ENCODE assay signal across 16 cellular contexts in the genomic region with DNA sequence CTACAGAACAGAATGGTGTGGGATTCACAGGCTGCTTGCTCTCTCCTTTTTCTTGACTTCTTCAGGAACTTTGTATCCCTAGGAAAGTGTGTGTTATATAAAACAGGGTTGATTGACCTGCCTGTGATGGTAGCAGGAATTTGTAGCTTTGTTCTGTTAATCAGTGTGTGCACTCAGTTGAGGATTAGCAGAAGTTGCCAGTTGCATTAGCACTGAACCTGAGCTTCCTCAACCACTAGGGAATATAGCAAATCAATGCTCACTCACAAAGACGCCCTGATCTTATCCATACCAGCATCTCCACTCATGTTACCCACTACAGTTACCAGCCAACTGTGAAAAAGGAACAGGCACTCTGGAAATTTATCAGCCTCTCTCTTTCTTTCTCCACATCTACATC.
"Had no signal": no experiment of that assay in that cellular context is flagged by ENCODE, and none has a peak within 500 bp of the region (broad histone marks: within the 10 kb centered on the region; RNA-seq: fewer than 3 reads in every experiment).

No MANE protein-coding gene starts in this region.

- H3K9me3 Mint-ChIP-seq: activated CD4-positive, alpha-beta memory T cell treated with anti-CD3 and anti-CD28 coated beads for 36 hours; activated T-helper 1 cell treated with anti-CD3 and anti-CD28 coated beads, Interleukin-12 subunit alpha, Interleukin-12 subunit beta, Interleukin-2, Interleukin-4 antibody, amounts not matched to agents 30 ng/mL and 10 ng/mL and 1 ng/mL, durations not matched to agents 14 hours and 24 hours and 36 hours; dendritic cell treated with granulocyte-macrophage colony-stimulating factor and Interleukin-4, amounts not matched to agents 40 ng/mL and 50 ng/mL, for 4 days; naive thymus-derived CD4-positive, alpha-beta T cell; stimulated activated naive B cell treated with anti-CD40 and anti-IgM and Interleukin-4, amounts not matched to agents 10 μg/mL and 1 μg/mL and 100 μg/mL, for 72 hours had no signal

- H3K4me3 Mint-ChIP-seq: activated CD4-positive, alpha-beta memory T cell treated with anti-CD3 and anti-CD28 coated beads for 36 hours; activated naive CD8-positive, alpha-beta T cell; activated T-helper 1 cell treated with anti-CD3 and anti-CD28 coated beads, Interleukin-12 subunit alpha, Interleukin-12 subunit beta, Interleukin-2, Interleukin-4 antibody, amounts not matched to agents 30 ng/mL and 10 ng/mL and 1 ng/mL, durations not matched to agents 14 hours and 24 hours and 36 hours; dendritic cell treated with granulocyte-macrophage colony-stimulating factor and Interleukin-4, amounts not matched to agents 40 ng/mL and 50 ng/mL, for 4 days; naive thymus-derived CD4-positive, alpha-beta T cell; stimulated activated naive B cell treated with anti-CD40 and anti-IgM and Interleukin-4, amounts not matched to agents 10 μg/mL and 1 μg/mL and 100 μg/mL, for 72 hours had no signal

- H3K27ac ChIP-seq: esophagus squamous epithelium, ovary, sigmoid colon, transverse colon, uterus had no signal

- DNase-seq: activated CD4-positive, alpha-beta memory T cell treated with anti-CD3 and anti-CD28 coated beads for 36 hours; activated CD4-positive, alpha-beta T cell treated with anti-CD3 and anti-CD28 coated beads for 4 hours; activated gamma-delta T cell treated with Interleukin-2 at 50 U/mL for 16 hours; activated T-cell treated with anti-CD3 and anti-CD28 coated beads for 4 hours; effector memory CD4-positive, alpha-beta T cell; esophagus squamous epithelium; mesenchymal stem cell; naive thymus-derived CD4-positive, alpha-beta T cell; ovary; sigmoid colon; stimulated activated naive B cell treated with anti-CD40 and anti-IgM and Interleukin-4, amounts not matched to agents 10 μg/mL and 1 μg/mL and 100 μg/mL, for 72 hours; transverse colon; uterus had no signal

- H3K27me3 Mint-ChIP-seq: dendritic cell treated with granulocyte-macrophage colony-stimulating factor and Interleukin-4, amounts not matched to agents 40 ng/mL and 50 ng/mL, for 4 days had no signal

- H3K4me3 ChIP-seq: esophagus squamous epithelium, ovary, sigmoid colon, transverse colon, uterus had no signal

- H3K27me3 ChIP-seq: esophagus squamous epithelium, ovary, sigmoid colon, transverse colon, uterus had no signal

- H3K36me3 Mint-ChIP-seq: activated CD4-positive, alpha-beta memory T cell treated with anti-CD3 and anti-CD28 coated beads for 36 hours; activated naive CD8-positive, alpha-beta T cell; naive thymus-derived CD4-positive, alpha-beta T cell; stimulated activated naive B cell treated with anti-CD40 and anti-IgM and Interleukin-4, amounts not matched to agents 10 μg/mL and 1 μg/mL and 100 μg/mL, for 72 hours had no signal

- ATAC-seq: naive thymus-derived CD4-positive, alpha-beta T cell; stimulated activated naive B cell treated with anti-CD40 and anti-IgM and Interleukin-4, amounts not matched to agents 10 μg/mL and 1 μg/mL and 100 μg/mL, for 72 hours had no signal

- H3K4me1 Mint-ChIP-seq: naive thymus-derived CD4-positive, alpha-beta T cell; stimulated activated naive B cell treated with anti-CD40 and anti-IgM and Interleukin-4, amounts not matched to agents 10 μg/mL and 1 μg/mL and 100 μg/mL, for 72 hours had no signal

- H3K27ac Mint-ChIP-seq: activated CD4-positive, alpha-beta memory T cell treated with anti-CD3 and anti-CD28 coated beads for 36 hours; activated naive CD8-positive, alpha-beta T cell; activated T-helper 1 cell treated with anti-CD3 and anti-CD28 coated beads, Interleukin-12 subunit alpha, Interleukin-12 subunit beta, Interleukin-2, Interleukin-4 antibody, amounts not matched to agents 30 ng/mL and 10 ng/mL and 1 ng/mL, durations not matched to agents 14 hours and 24 hours and 36 hours; dendritic cell treated with granulocyte-macrophage colony-stimulating factor and Interleukin-4, amounts not matched to agents 40 ng/mL and 50 ng/mL, for 4 days; naive thymus-derived CD4-positive, alpha-beta T cell; stimulated activated naive B cell treated with anti-CD40 and anti-IgM and Interleukin-4, amounts not matched to agents 10 μg/mL and 1 μg/mL and 100 μg/mL, for 72 hours had no signal

- H3K9me3 ChIP-seq: esophagus squamous epithelium, ovary, sigmoid colon, transverse colon, uterus had no signal

- H3K4me1 ChIP-seq: esophagus squamous epithelium, sigmoid colon, transverse colon, uterus had no signal

- H3K36me3 ChIP-seq: esophagus squamous epithelium, ovary, sigmoid colon, transverse colon, uterus had no signal
